Comparison of ENCODE assay signal across 1 cellular context in genomic region chr22:28440517-28441366, GRCh38.
TF ChIP-seq lines count a peak whose summit lies in the region.

No MANE protein-coding gene starts in this region.

TF ChIP-seq in SK-N-SH treated with all-trans-retinoic acid at 6 μM for 48 hours, 23 proteins besides CTCF, POLR2A, EP300 and RAD21 (continued from another document):
- TF ChIP-seq POU6F1 (CRISPR knock-in tag; IDR thresholded peaks at IDR 0.05; ENCODE audit: borderline replicate concordance, low read depth): no peak
- TF ChIP-seq ARNTL (CRISPR knock-in tag; IDR thresholded peaks at IDR 0.05; ENCODE audit: borderline replicate concordance, low read depth): no peak
- no peak for TF ChIP-seq OSR1 (CRISPR knock-in tag; IDR thresholded peaks at IDR 0.05)
- TF ChIP-seq, protein P1, sequence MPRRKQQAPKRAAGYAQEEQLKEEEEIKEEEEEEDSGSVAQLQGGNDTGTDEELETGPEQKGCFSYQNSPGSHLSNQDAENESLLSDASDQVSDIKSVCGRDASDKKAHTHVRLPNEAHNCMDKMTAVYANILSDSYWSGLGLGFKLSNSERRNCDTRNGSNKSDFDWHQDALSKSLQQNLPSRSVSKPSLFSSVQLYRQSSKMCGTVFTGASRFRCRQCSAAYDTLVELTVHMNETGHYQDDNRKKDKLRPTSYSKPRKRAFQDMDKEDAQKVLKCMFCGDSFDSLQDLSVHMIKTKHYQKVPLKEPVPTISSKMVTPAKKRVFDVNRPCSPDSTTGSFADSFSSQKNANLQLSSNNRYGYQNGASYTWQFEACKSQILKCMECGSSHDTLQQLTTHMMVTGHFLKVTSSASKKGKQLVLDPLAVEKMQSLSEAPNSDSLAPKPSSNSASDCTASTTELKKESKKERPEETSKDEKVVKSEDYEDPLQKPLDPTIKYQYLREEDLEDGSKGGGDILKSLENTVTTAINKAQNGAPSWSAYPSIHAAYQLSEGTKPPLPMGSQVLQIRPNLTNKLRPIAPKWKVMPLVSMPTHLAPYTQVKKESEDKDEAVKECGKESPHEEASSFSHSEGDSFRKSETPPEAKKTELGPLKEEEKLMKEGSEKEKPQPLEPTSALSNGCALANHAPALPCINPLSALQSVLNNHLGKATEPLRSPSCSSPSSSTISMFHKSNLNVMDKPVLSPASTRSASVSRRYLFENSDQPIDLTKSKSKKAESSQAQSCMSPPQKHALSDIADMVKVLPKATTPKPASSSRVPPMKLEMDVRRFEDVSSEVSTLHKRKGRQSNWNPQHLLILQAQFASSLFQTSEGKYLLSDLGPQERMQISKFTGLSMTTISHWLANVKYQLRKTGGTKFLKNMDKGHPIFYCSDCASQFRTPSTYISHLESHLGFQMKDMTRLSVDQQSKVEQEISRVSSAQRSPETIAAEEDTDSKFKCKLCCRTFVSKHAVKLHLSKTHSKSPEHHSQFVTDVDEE (CRISPR knock-in tag; IDR thresholded peaks at IDR 0.05): no peak
- TF ChIP-seq ZFP30 (CRISPR knock-in tag; IDR thresholded peaks at IDR 0.05): no peak
- no peak for TF ChIP-seq ZNF8 (CRISPR knock-in tag; IDR thresholded peaks at IDR 0.05)
- TF ChIP-seq GLIS3 (CRISPR knock-in tag; IDR thresholded peaks at IDR 0.05): no peak
- no peak for TF ChIP-seq ISL1 (CRISPR knock-in tag; IDR thresholded peaks at IDR 0.05)
- TF ChIP-seq BACH2 (CRISPR knock-in tag; IDR thresholded peaks at IDR 0.05; ENCODE audit: borderline replicate concordance): no peak
- TF ChIP-seq SNAI2 (CRISPR knock-in tag; IDR thresholded peaks at IDR 0.05): no peak
- TF ChIP-seq ZFP3 (CRISPR knock-in tag; IDR thresholded peaks at IDR 0.05): no peak
